ENCODE assay signal across 8 cellular contexts in the genomic region with DNA sequence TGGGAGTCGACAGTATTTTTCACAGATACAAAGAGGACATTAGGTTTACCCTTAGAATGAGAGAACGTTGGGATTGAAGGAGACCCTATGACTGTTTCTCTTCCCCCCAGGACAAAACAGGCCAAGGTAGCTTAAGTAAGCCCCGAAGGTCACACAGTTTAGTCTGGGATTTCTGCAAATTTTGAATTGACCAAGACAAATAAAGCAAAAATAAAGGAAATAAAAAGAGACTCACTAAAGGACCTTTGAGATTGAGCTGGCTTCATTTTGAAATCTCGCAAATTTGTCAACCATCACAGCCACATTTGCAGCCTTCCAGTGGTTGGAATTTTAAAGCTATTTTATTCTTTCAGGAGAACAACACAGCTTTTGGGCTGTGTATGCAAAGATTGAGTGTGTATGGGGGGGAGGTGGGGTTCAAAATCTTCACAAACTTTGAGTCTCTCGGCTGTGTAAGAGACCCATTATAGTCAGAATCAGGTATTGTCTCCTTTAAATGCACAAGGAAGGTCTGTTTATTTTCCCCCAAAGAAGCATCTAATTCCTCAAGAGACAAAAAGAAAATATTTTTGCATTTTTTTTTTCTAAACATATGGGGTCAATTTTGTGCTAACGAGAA. TPM values are rescaled to one million over a fixed set of nuclear protein-coding genes. Genes with fewer than 3 reads are reported as not detected.
DNase-seq lines count a peak whose midpoint lies in the region; ATAC-seq and TF ChIP-seq lines count a peak whose summit lies in the region.

No MANE protein-coding gene starts in this region.

- intact Hi-C loops in breast epithelium (cut with DNase I; ENCODE audit: low total_unique reads): loop anchor here (10.0 kb wide), 1 partner anchor 516 kb away; no protein-coding TSS in a partner anchor
- intact Hi-C loops in mammary epithelial cell (cut with micrococcal nuclease): loop anchor here (5.0 to 10.0 kb wide), 4 partner anchors 43 to 418 kb away; no protein-coding TSS in a partner anchor
- intact Hi-C loops in activated CD8-positive, alpha-beta T cell treated with anti-CD3 and anti-CD28 coated beads for 36 hours (cut with micrococcal nuclease): loop anchor here (2.0 kb wide), 1 partner anchor 108 kb away; no protein-coding TSS in a partner anchor
- intact Hi-C loops in lower lobe of right lung (cut with DNase I): no loop called here

- H3K36me3 Mint-ChIP-seq in activated CD8-positive, alpha-beta T cell treated with anti-CD3 and anti-CD28 coated beads for 36 hours (ENCODE audit: low read depth): peaks cover 43% of the 10 kb centered on the region
- peaks cover 20% of the 10 kb centered on the region for H3K36me3 Mint-ChIP-seq in type B pancreatic cell

- no peak overlapping the region for H3K9ac ChIP-seq in mammary epithelial cell (ENCODE audit: insufficient read depth, low read length)

- H4K20me1 ChIP-seq in mammary epithelial cell (ENCODE audit: insufficient read depth, low read length): no peaks in the 10 kb centered on the region

- CTCF ChIA-PET in mammary epithelial cell (lab: Charles Lee; ENCODE audit: low non-redundant PET): no interaction called here
- CTCF ChIA-PET in activated CD8-positive, alpha-beta T cell treated with anti-CD3 and anti-CD28 coated beads for 36 hours (lab: Charles Lee): interaction anchor here (0.6 to 15.5 kb wide), 5 partner anchors 26 to 112 kb away, joined by 3 to 150 read pairs (median 3); no protein-coding TSS in a partner anchor

- H2AFZ ChIP-seq in mammary epithelial cell (ENCODE audit: low read depth, low read length): no peak overlapping the region

- H3K4me1 Mint-ChIP-seq in activated CD8-positive, alpha-beta T cell treated with anti-CD3 and anti-CD28 coated beads for 36 hours (ENCODE audit: low read depth): peaks cover 42% of the 10 kb centered on the region
- peaks cover 9% of the 10 kb centered on the region for H3K4me1 Mint-ChIP-seq in type B pancreatic cell (ENCODE audit: unreplicated experiment)

- H3K79me2 ChIP-seq in mammary epithelial cell (ENCODE audit: insufficient read depth, low read length): peaks cover 14% of the 10 kb centered on the region

- DNase-seq in breast epithelium (ENCODE audit: low spot score in 2 of 2) (no peak), mammary epithelial cell (no peak), lower lobe of right lung (no peak), type B pancreatic cell (ENCODE audit: extremely low spot score, unreplicated experiment) (no peak)
- DNase-seq in activated CD8-positive, alpha-beta T cell treated with anti-CD3 and anti-CD28 coated beads for 36 hours: no peak

- WGBS in mammary epithelial cell (ENCODE audit: low coverage, missing lambda C conversion rate): 51% methylated on average over 6 of the region's 6 CpGs

- H3K27ac Mint-ChIP-seq in activated CD8-positive, alpha-beta T cell treated with anti-CD3 and anti-CD28 coated beads for 36 hours: peak overlapping the region; percentile 98
- H3K27ac Mint-ChIP-seq in type B pancreatic cell: peak overlapping the region; percentile 96

- no peaks in the 10 kb centered on the region for H3K27me3 Mint-ChIP-seq in activated CD8-positive, alpha-beta T cell treated with anti-CD3 and anti-CD28 coated beads for 36 hours
- peaks cover 6% of the 10 kb centered on the region for H3K27me3 Mint-ChIP-seq in type B pancreatic cell

- H3K36me3 ChIP-seq in breast epithelium: no peaks in the 10 kb centered on the region
- no peaks in the 10 kb centered on the region for H3K36me3 ChIP-seq in mammary epithelial cell (ENCODE audit: insufficient read depth, low read length)
- H3K36me3 ChIP-seq in lower lobe of right lung: peaks cover 6% of the 10 kb centered on the region

- dilution Hi-C loops in mammary epithelial cell (cut with HindIII; ENCODE audit: low sequenced_read_pairs): no loop called here

- ATAC-seq in activated CD8-positive, alpha-beta T cell treated with anti-CD3 and anti-CD28 coated beads for 36 hours: no peak
- ATAC-seq in lower lobe of right lung (no peak), GM18511 (IDR thresholded peaks at IDR 0.05; ENCODE audit: unreplicated experiment) (no peak), GM18861 (IDR thresholded peaks at IDR 0.05; ENCODE audit: unreplicated experiment) (no peak), GM21619 (IDR thresholded peaks at IDR 0.05; ENCODE audit: unreplicated experiment) (no peak)

- no peaks in the 10 kb centered on the region for H3K4me1 ChIP-seq in breast epithelium
- H3K4me1 ChIP-seq in mammary epithelial cell (ENCODE audit: insufficient read depth, low read length): peaks cover 8% of the 10 kb centered on the region
- no peaks in the 10 kb centered on the region for H3K4me1 ChIP-seq in lower lobe of right lung

- no peak overlapping the region for H3K4me2 ChIP-seq in mammary epithelial cell (ENCODE audit: insufficient read depth, low read depth, low read length)

- peak overlapping the region; percentile 91 for H3K4me3 Mint-ChIP-seq in activated CD8-positive, alpha-beta T cell treated with anti-CD3 and anti-CD28 coated beads for 36 hours
- H3K4me3 Mint-ChIP-seq in type B pancreatic cell: peak overlapping the region; percentile 94

- H3K9me3 Mint-ChIP-seq in activated CD8-positive, alpha-beta T cell treated with anti-CD3 and anti-CD28 coated beads for 36 hours: no peaks in the 10 kb centered on the region
- no peaks in the 10 kb centered on the region for H3K9me3 Mint-ChIP-seq in type B pancreatic cell

- H3K27ac ChIP-seq in breast epithelium (peak overlapping the region; percentile 48 to 59), mammary epithelial cell (ENCODE audit: insufficient read depth, low read depth, low read length) (no peak overlapping the region), lower lobe of right lung (peak overlapping the region; percentile 98)

- H3K9me3 ChIP-seq in breast epithelium (peaks cover 0 to 5% of the 10 kb centered on the region in 2 donors), mammary epithelial cell (replicated peaks; ENCODE audit: insufficient read depth, low read length) (no peaks in the 10 kb centered on the region), lower lobe of right lung (no peaks in the 10 kb centered on the region)

- TF ChIP-seq CTCF in breast epithelium (IDR thresholded peaks at IDR 0.05) (no peak), mammary epithelial cell (conservative IDR thresholded peaks at IDR 0.05 in 1 of 2, IDR thresholded peaks at IDR 0.05 in 1 of 2; ENCODE audit: extremely low read depth in 1 of 2, insufficient read depth in 1 of 2, low read depth in 1 of 2, low read length in 2 of 2) (no peak), lower lobe of right lung (IDR thresholded peaks at IDR 0.05) (no peak), type B pancreatic cell (conservative IDR thresholded peaks at IDR 0.05) (no peak)
- TF ChIP-seq CTCF in activated CD8-positive, alpha-beta T cell treated with anti-CD3 and anti-CD28 coated beads for 36 hours (IDR thresholded peaks at IDR 0.05): no peak

- in situ Hi-C loops in mammary epithelial cell (cut with MboI; ENCODE audit: low sequenced_read_pairs in 2 of 2): no loop called here

- no peak for TF ChIP-seq POLR2A in breast epithelium (IDR thresholded peaks at IDR 0.05)

- BruUV-seq in mammary epithelial cell (replicated peaks; lab: Mats Ljungman, UMichigan): no TSS peak

- H3K4me3 ChIP-seq in breast epithelium (peak overlapping the region in 1 of 3 donors; percentile 78), mammary epithelial cell (replicated peaks in 1 of 3; ENCODE audit: insufficient read depth in 1 of 3, low read depth in 2 of 3, low read length in 3 of 3) (no peak overlapping the region), lower lobe of right lung (peak overlapping the region; percentile 76)

- H3K27me3 ChIP-seq in breast epithelium (peaks cover 6 to 45% of the 10 kb centered on the region in 2 donors), mammary epithelial cell (ENCODE audit: insufficient read depth, low read length) (no peaks in the 10 kb centered on the region), lower lobe of right lung (ENCODE audit: low read depth) (no peaks in the 10 kb centered on the region)

- POLR2A ChIA-PET in activated CD8-positive, alpha-beta T cell treated with anti-CD3 and anti-CD28 coated beads for 36 hours (lab: Charles Lee): interaction anchor here (0.8 to 13.8 kb wide), 10 partner anchors 11 to 117 kb away, joined by 3 to 621 read pairs (median 12); no protein-coding TSS in a partner anchor

RNA-seq across cellular contexts. Expression of a gene that starts 4.2 kb away (rescaled TPM):
- total RNA-seq in breast epithelium: 1,000 to 10,000 TPM; 1,496 to 5,389 (median 3,453) TPM
- 1,000 to 10,000 TPM; 1,481 to 1,998 TPM for total RNA-seq in mammary epithelial cell
- polyA plus RNA-seq in mammary epithelial cell: 2,487 TPM
- polyA minus RNA-seq in mammary epithelial cell: 1,100 TPM
- total RNA-seq in activated CD8-positive, alpha-beta T cell treated with anti-CD3 and anti-CD28 coated beads for 36 hours: 1,000 to 10,000 TPM; 5,169 to 5,393 TPM
- 4,922 TPM for total RNA-seq in lower lobe of right lung
- 1,981 and 2,322 TPM in 2 replicates for total RNA-seq in type B pancreatic cell (ENCODE audit: low replicate concordance)
